ENCODE assay signal across 32 cellular contexts in genomic region chr10:112265745-112266144, GRCh38. TPM values are rescaled to one million over a fixed set of nuclear protein-coding genes. Genes with fewer than 3 reads are reported as not detected.
DNase-seq lines count a peak whose midpoint lies in the region; ATAC-seq and TF ChIP-seq lines count a peak whose summit lies in the region.
"Had no signal": no experiment of that assay in that cellular context is flagged by ENCODE, and none has a peak within 500 bp of the region (broad histone marks: within the 10 kb centered on the region; RNA-seq: fewer than 3 reads in every experiment).

No MANE protein-coding gene starts in this region.

- TF ChIP-seq CTCF in WTC11 (IDR thresholded peaks at IDR 0.05) (no peak), tibial nerve (IDR thresholded peaks at IDR 0.05) (no peak), MM.1S (IDR thresholded peaks at IDR 0.05; ENCODE audit: low read length) (no peak)

- no peak overlapping the region for H3K27ac Mint-ChIP-seq in WTC11
- H3K27ac Mint-ChIP-seq in activated naive CD4-positive, alpha-beta T cell treated with anti-CD3 and anti-CD28 coated beads, Interleukin-2, amount 10 ng/mL, durations not matched to agents 7 days and 5 days, result no peak overlapping the region
- H3K27ac Mint-ChIP-seq: activated CD8-positive, alpha-beta T cell treated with anti-CD3 and anti-CD28 coated beads for 36 hours; activated naive CD8-positive, alpha-beta T cell treated with anti-CD3 and anti-CD28 coated beads, Interleukin-2, amount 10 ng/mL, durations not matched to agents 7 days and 5 days; CD4-positive, CD25-positive, alpha-beta regulatory T cell; nephron had no signal

- no peaks in the 10 kb centered on the region for H3F3A ChIP-seq in MM.1S (ENCODE audit: insufficient read depth, low read length)

- DNase-seq in DMS53 (lab: John Stamatoyannopoulos, UW) (peak; percentile 19), DMS53 treated with DMSO at 0.1 percent for 48 hours (lab: John Stamatoyannopoulos, UW; ENCODE audit: unreplicated experiment) (no peak), WTC11 (ENCODE audit: low spot score) (no peak), left lobe of liver (ENCODE audit: low spot score) (peak; percentile 91), tibial nerve (ENCODE audit: low spot score in 2 of 2) (peak; percentile 26 to 34), left colon (no peak), MM.1S (no peak)
- no peak for DNase-seq in activated naive CD4-positive, alpha-beta T cell treated with anti-CD3 and anti-CD28 coated beads, Interleukin-2, amount 10 ng/mL, durations not matched to agents 7 days and 5 days
- DNase-seq: activated CD4-positive, alpha-beta T cell treated with anti-CD3 and anti-CD28 coated beads for 1 hour; activated CD8-positive, alpha-beta T cell treated with anti-CD3 and anti-CD28 coated beads for 36 hours; activated naive CD8-positive, alpha-beta T cell treated with anti-CD3 and anti-CD28 coated beads, Interleukin-2, amount 10 ng/mL, durations not matched to agents 7 days and 5 days; CD4-positive, CD25-positive, alpha-beta regulatory T cell; cerebellar nuclear complex; GOT3; kidney; NCI-H1092 treated with DMSO at 0.1 percent for 48 hours; NCI-H2029; NCI-H526; ovary; Peyer's patch; retina; spleen; stimulated activated CD4-positive, alpha-beta T cell treated with anti-CD3 and anti-CD28 coated beads, Interleukin-2, amount 100 ng/mL, for 48 hours; substantia nigra had no signal

- H3K4me3 ChIP-seq in tibial nerve (no peak overlapping the region), MM.1S (ENCODE audit: low read length) (no peak overlapping the region)
- H3K4me3 ChIP-seq: body of pancreas, ovary, Peyer's patch, spleen had no signal

- CTCF ChIA-PET in WTC11 (lab: Charles Lee), result interaction anchor here (0.7 kb wide), 2 partner anchors 8 to 42 kb away, joined by 3 read pairs; no protein-coding TSS in a partner anchor
- CTCF ChIA-PET in activated naive CD4-positive, alpha-beta T cell treated with anti-CD3 and anti-CD28 coated beads, Interleukin-2, amount 10 ng/mL, durations not matched to agents 7 days and 5 days (lab: Charles Lee), result no interaction called here

- no peaks in the 10 kb centered on the region for H3K4me1 Mint-ChIP-seq in WTC11
- no peaks in the 10 kb centered on the region for H3K4me1 Mint-ChIP-seq in activated naive CD4-positive, alpha-beta T cell treated with anti-CD3 and anti-CD28 coated beads, Interleukin-2, amount 10 ng/mL, durations not matched to agents 7 days and 5 days
- H3K4me1 Mint-ChIP-seq: activated naive CD8-positive, alpha-beta T cell treated with anti-CD3 and anti-CD28 coated beads, Interleukin-2, amount 10 ng/mL, durations not matched to agents 7 days and 5 days; CD4-positive, CD25-positive, alpha-beta regulatory T cell; nephron had no signal

- intact Hi-C loops in left colon (cut with DNase I, micrococcal nuclease), result no loop called here

- no peaks in the 10 kb centered on the region for H3K36me3 Mint-ChIP-seq in WTC11
- no peaks in the 10 kb centered on the region for H3K36me3 Mint-ChIP-seq in activated naive CD4-positive, alpha-beta T cell treated with anti-CD3 and anti-CD28 coated beads, Interleukin-2, amount 10 ng/mL, durations not matched to agents 7 days and 5 days
- H3K36me3 Mint-ChIP-seq: activated naive CD8-positive, alpha-beta T cell treated with anti-CD3 and anti-CD28 coated beads, Interleukin-2, amount 10 ng/mL, durations not matched to agents 7 days and 5 days; CD4-positive, CD25-positive, alpha-beta regulatory T cell had no signal

- POLR2A ChIA-PET in WTC11 (lab: Charles Lee), result interaction anchor here (0.6 kb wide), 1 partner anchor 163 kb away, joined by 3 read pairs; no protein-coding TSS in a partner anchor

- H3K79me2 ChIP-seq in MM.1S (ENCODE audit: low read length), result no peaks in the 10 kb centered on the region

- WGBS in tibial nerve, 2 donors, result 43 to 48% methylated on average over 2 of the region's 2 CpGs

- no peaks in the 10 kb centered on the region for H3K36me3 ChIP-seq in tibial nerve
- no peaks in the 10 kb centered on the region for H3K36me3 ChIP-seq in MM.1S (replicated peaks; ENCODE audit: insufficient read depth, low read length)
- H3K36me3 ChIP-seq: ovary, Peyer's patch, spleen had no signal

- no peak overlapping the region for H3K9ac ChIP-seq in MM.1S (ENCODE audit: low read length)

- no peak overlapping the region for H3K4me2 ChIP-seq in MM.1S (ENCODE audit: low read depth, low read length)

- H3K9me3 ChIP-seq in tibial nerve (no peaks in the 10 kb centered on the region), MM.1S (replicated peaks; ENCODE audit: insufficient read depth, low read length) (no peaks in the 10 kb centered on the region)
- H3K9me3 ChIP-seq: body of pancreas, ovary, Peyer's patch had no signal

- H3K27ac ChIP-seq in tibial nerve (no peak overlapping the region), MM.1S (ENCODE audit: low read length) (no peak overlapping the region)
- H3K27ac ChIP-seq: 22Rv1, body of pancreas, ovary, Peyer's patch, spleen had no signal

- no peak for TF ChIP-seq POLR2A in tibial nerve (IDR thresholded peaks at IDR 0.05)

- ATAC-seq in WTC11, result no peak
- peak; percentile 71 for ATAC-seq in left lobe of liver
- ATAC-seq in left colon, result no peak
- ATAC-seq: activated CD8-positive, alpha-beta T cell treated with anti-CD3 and anti-CD28 coated beads for 36 hours; body of pancreas had no signal

- no peaks in the 10 kb centered on the region for H4K20me1 ChIP-seq in MM.1S (ENCODE audit: insufficient read depth, low read length)

- H3K27me3 ChIP-seq in tibial nerve, result no peaks in the 10 kb centered on the region
- no peaks in the 10 kb centered on the region for H3K27me3 ChIP-seq in MM.1S (replicated peaks; ENCODE audit: insufficient read depth, low read length)
- H3K27me3 ChIP-seq: body of pancreas, ovary, Peyer's patch, spleen had no signal

- H3K9me2 ChIP-seq in MM.1S (replicated peaks; ENCODE audit: insufficient read depth, low read length), result no peaks in the 10 kb centered on the region

- TF ChIP-seq EP300 in tibial nerve (IDR thresholded peaks at IDR 0.05), result peak in 1 of 2 donors; percentile 20

- H3K4me1 ChIP-seq in tibial nerve (peaks cover 0 to 5% (median 0%) of the 10 kb centered on the region in 4 donors), MM.1S (ENCODE audit: low read length) (no peaks in the 10 kb centered on the region)
- H3K4me1 ChIP-seq: Peyer's patch had no signal

- no peaks in the 10 kb centered on the region for H3K27me3 Mint-ChIP-seq in WTC11 (ENCODE audit: low read depth)
- no peaks in the 10 kb centered on the region for H3K27me3 Mint-ChIP-seq in activated naive CD4-positive, alpha-beta T cell treated with anti-CD3 and anti-CD28 coated beads, Interleukin-2, amount 10 ng/mL, durations not matched to agents 7 days and 5 days

- no peak overlapping the region for H2AFZ ChIP-seq in MM.1S (ENCODE audit: low read length)

- no peak overlapping the region for H3K4me3 Mint-ChIP-seq in WTC11
- H3K4me3 Mint-ChIP-seq in activated naive CD4-positive, alpha-beta T cell treated with anti-CD3 and anti-CD28 coated beads, Interleukin-2, amount 10 ng/mL, durations not matched to agents 7 days and 5 days, result no peak overlapping the region
- H3K4me3 Mint-ChIP-seq: activated CD8-positive, alpha-beta T cell treated with anti-CD3 and anti-CD28 coated beads for 36 hours; activated naive CD8-positive, alpha-beta T cell treated with anti-CD3 and anti-CD28 coated beads, Interleukin-2, amount 10 ng/mL, durations not matched to agents 7 days and 5 days; CD4-positive, CD25-positive, alpha-beta regulatory T cell; nephron had no signal

- H3K9me3 Mint-ChIP-seq in WTC11, result peaks cover 6% of the 10 kb centered on the region
- no peaks in the 10 kb centered on the region for H3K9me3 Mint-ChIP-seq in activated naive CD4-positive, alpha-beta T cell treated with anti-CD3 and anti-CD28 coated beads, Interleukin-2, amount 10 ng/mL, durations not matched to agents 7 days and 5 days
- H3K9me3 Mint-ChIP-seq: activated CD8-positive, alpha-beta T cell treated with anti-CD3 and anti-CD28 coated beads for 36 hours; activated naive CD8-positive, alpha-beta T cell treated with anti-CD3 and anti-CD28 coated beads, Interleukin-2, amount 10 ng/mL, durations not matched to agents 7 days and 5 days; CD4-positive, CD25-positive, alpha-beta regulatory T cell; nephron had no signal

TF ChIP-seq in WTC11, 78 proteins besides CTCF, POLR2A, EP300 and RAD21:
- TF ChIP-seq NFATC4 (CRISPR knock-in tag; IDR thresholded peaks at IDR 0.05) (no peak), GABPB1 (CRISPR knock-in tag; IDR thresholded peaks at IDR 0.05) (peak; percentile 92), NR2C2 (CRISPR knock-in tag; IDR thresholded peaks at IDR 0.05) (no peak), ZNF219 (CRISPR knock-in tag; IDR thresholded peaks at IDR 0.05; ENCODE audit: borderline replicate concordance) (no peak), ZNF138 (CRISPR knock-in tag; conservative IDR thresholded peaks at IDR 0.05) (no peak)
- TF ChIP-seq, protein P1, sequence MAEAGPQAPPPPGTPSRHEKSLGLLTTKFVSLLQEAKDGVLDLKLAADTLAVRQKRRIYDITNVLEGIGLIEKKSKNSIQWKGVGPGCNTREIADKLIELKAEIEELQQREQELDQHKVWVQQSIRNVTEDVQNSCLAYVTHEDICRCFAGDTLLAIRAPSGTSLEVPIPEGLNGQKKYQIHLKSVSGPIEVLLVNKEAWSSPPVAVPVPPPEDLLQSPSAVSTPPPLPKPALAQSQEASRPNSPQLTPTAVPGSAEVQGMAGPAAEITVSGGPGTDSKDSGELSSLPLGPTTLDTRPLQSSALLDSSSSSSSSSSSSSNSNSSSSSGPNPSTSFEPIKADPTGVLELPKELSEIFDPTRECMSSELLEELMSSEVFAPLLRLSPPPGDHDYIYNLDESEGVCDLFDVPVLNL (CRISPR knock-in tag; IDR thresholded peaks at IDR 0.05; ENCODE audit: borderline replicate concordance, low read depth), result no peak

RNA-seq across cellular contexts. Expression of gene TECTB, which starts 17.5 kb away (rescaled TPM):
- total RNA-seq in WTC11 (2021) (not detected in 3 replicates), left lobe of liver (0.13 TPM), tibial nerve (not detected), left colon (not detected)
- total RNA-seq: activated CD8-positive, alpha-beta T cell treated with anti-CD3 and anti-CD28 coated beads for 36 hours; activated naive CD8-positive, alpha-beta T cell treated with anti-CD3 and anti-CD28 coated beads, Interleukin-2, amount 10 ng/mL, durations not matched to agents 7 days and 5 days; body of pancreas; CD4-positive, CD25-positive, alpha-beta regulatory T cell; endothelial cell of umbilical vein; kidney; lung microvascular endothelial cell; mucosa of gallbladder; ovary; Peyer's patch; spleen; T-helper 1 cell treated with Interleukin-12 subunit alpha and Interleukin-12 subunit beta and Interleukin-4 antibody, amounts not matched to agents 30 ng/mL and 1 ng/mL, for 36 hours; ureter had no signal

Comparison
In these comparisons a context has a peak if more than half of its experiments do, and no peak if none do; other contexts are left out.
1. DNase-seq: peak in DMS53 (single experiment), left lobe of liver (single experiment) and tibial nerve (2 of 2); none in DMS53 treated with DMSO at 0.1 percent for 48 hours (single experiment), WTC11 (single experiment), left colon (0 of 2), activated naive CD4-positive, alpha-beta T cell treated with anti-CD3 and anti-CD28 coated beads, Interleukin-2, amount 10 ng/mL, durations not matched to agents 7 days and 5 days (single experiment) and MM.1S (single experiment).